Comparison of ENCODE assay signal across 1 cellular context in genomic region chr9:3906437-3907213, GRCh38.
TF ChIP-seq lines count a peak whose summit lies in the region.

No MANE protein-coding gene starts in this region.

TF ChIP-seq in HepG2, 621 proteins besides CTCF, POLR2A, EP300 and RAD21 (continued from another document):
- no peak for TF ChIP-seq ZBTB4 (CRISPR knock-in tag; IDR thresholded peaks at IDR 0.05; ENCODE audit: borderline replicate concordance)
